In the genomic region with DNA sequence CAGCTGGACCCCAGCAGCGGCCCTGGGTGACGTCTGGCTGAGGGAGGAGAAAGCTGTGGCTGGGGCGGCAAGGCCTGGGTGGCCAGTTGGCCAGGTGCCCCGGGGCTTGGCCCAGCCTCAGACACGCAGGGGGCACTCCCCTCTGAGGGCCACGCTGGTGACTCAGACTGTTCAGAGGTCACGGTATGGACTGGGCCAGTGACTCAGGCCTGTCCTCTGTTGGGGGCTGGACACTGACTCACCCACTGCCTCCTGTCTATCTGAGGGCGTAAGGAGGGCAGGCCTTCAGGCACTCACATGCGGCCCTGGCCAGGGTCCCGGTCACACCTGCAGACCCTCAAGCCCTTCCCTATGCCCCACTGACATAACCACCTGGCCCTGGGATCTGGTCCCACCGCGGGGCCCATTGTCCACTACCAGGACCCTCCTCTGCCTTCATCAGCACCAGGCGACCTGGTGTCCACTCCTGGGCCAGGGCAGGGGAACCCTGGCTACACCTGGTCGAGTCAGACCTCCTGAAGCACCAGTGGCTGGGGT, we compare ENCODE assay signal across 10 cellular contexts. TPM values are rescaled to one million over a fixed set of nuclear protein-coding genes. Genes with fewer than 3 reads are reported as not detected.
DNase-seq lines count a peak whose midpoint lies in the region; ATAC-seq, FAIRE-seq and TF ChIP-seq lines count a peak whose summit lies in the region.
"Had no signal": no experiment of that assay in that cellular context is flagged by ENCODE, and none has a peak within 500 bp of the region (broad histone marks: within the 10 kb centered on the region; RNA-seq: fewer than 3 reads in every experiment).

No MANE protein-coding gene starts in this region.

- TF ChIP-seq CTCF in GM13976 (IDR thresholded peaks at IDR 0.05; ENCODE audit: borderline replicate concordance, control extremely low read depth, extremely low read depth, insufficient read depth, missing control alignments) (no peak), gastroesophageal sphincter (IDR thresholded peaks at IDR 0.05) (no peak)

- H3K9me3 ChIP-seq in SJCRH30 (replicated peaks) (peaks cover 6% of the 10 kb centered on the region; the same call in 1 of the 2 replicates), gastroesophageal sphincter (no peaks in the 10 kb centered on the region)

- DNase-seq in GM13976 (ENCODE audit: low spot score) (peak; percentile 32), SJCRH30 (peak; percentile 26 to 40), skeletal muscle cell (ENCODE audit: low read depth) (peak; percentile 33), GM19239 (ENCODE audit: insufficient read length, low spot score) (no peak), midbrain (lab: John Stamatoyannopoulos, UW) (no peak)
- DNase-seq: foreskin keratinocyte had no signal

- ATAC-seq in gastroesophageal sphincter (peak; percentile 82), GM21367 (IDR thresholded peaks at IDR 0.05; ENCODE audit: unreplicated experiment) (no peak), HG03175 (IDR thresholded peaks at IDR 0.05; ENCODE audit: unreplicated experiment) (no peak)
- ATAC-seq: foreskin keratinocyte had no signal

- no peak for FAIRE-seq in GM19239 (lab: Jason Lieb, UNC)

- H3K4me3 ChIP-seq in SJCRH30: no peak overlapping the region
- H3K4me3 ChIP-seq in gastroesophageal sphincter: no peak overlapping the region
- H3K4me3 ChIP-seq in skeletal muscle cell (ENCODE audit: low read depth, low read length): no peak overlapping the region

- TF ChIP-seq POLR2A in gastroesophageal sphincter (IDR thresholded peaks at IDR 0.05): no peak

- H3K27ac ChIP-seq in SJCRH30: no peak overlapping the region
- no peak overlapping the region for H3K27ac ChIP-seq in gastroesophageal sphincter
- H3K27ac ChIP-seq: foreskin keratinocyte had no signal

- peaks cover 19% of the 10 kb centered on the region; the same call in 1 of the 2 replicates for H3K4me1 ChIP-seq in SJCRH30
- peaks cover 0 to 11% (median 0%) of the 10 kb centered on the region in 3 donors for H3K4me1 ChIP-seq in gastroesophageal sphincter
- H3K4me1 ChIP-seq: foreskin keratinocyte had no signal

- H3K36me3 ChIP-seq in SJCRH30: no peaks in the 10 kb centered on the region
- no peaks in the 10 kb centered on the region for H3K36me3 ChIP-seq in gastroesophageal sphincter

- in situ Hi-C loops in GM13976 (cut with MboI; ENCODE audit: low sequenced_read_pairs, unreplicated experiment): no loop called here

- 74 to 95% methylated on average over 2 to 4 of the region's 14 CpGs for WGBS in gastroesophageal sphincter (ENCODE audit: low coverage in 1 of 2), 2 donors

- no peak for TF ChIP-seq EP300 in gastroesophageal sphincter (IDR thresholded peaks at IDR 0.05)

- peaks cover 3% of the 10 kb centered on the region; the same call in 1 of the 2 replicates for H3K27me3 ChIP-seq in SJCRH30
- H3K27me3 ChIP-seq in gastroesophageal sphincter: peaks cover 43% of the 10 kb centered on the region
- H3K27me3 ChIP-seq: foreskin keratinocyte had no signal

RNA-seq across cellular contexts. Expression of gene MUC5AC, which starts 3.7 kb away (rescaled TPM):
- not detected in 2 replicates for total RNA-seq in SJCRH30 (2014; rRNA removed; shearing (Covaris generic))
- under 1 TPM in 2 of 4 donors, not detected in 2; 0.02 to 0.31 TPM for total RNA-seq in gastroesophageal sphincter
- total RNA-seq: foreskin keratinocyte; T-helper 1 cell treated with Interleukin-12 subunit alpha and Interleukin-12 subunit beta and Interleukin-4 antibody, amounts not matched to agents 30 ng/mL and 1 ng/mL, for 36 hours had no signal

Comparison
In these comparisons a context has a peak if more than half of its experiments do, and no peak if none do; other contexts are left out.
1. DNase-seq: peak in GM13976 (single experiment), SJCRH30 (2 of 2) and skeletal muscle cell (single experiment); none in GM19239 (single experiment) and midbrain (single experiment).